20 cellular contexts compared by ENCODE assay signal in genomic region chr11:73989156-73989555, GRCh38. TPM values are rescaled to one million over a fixed set of nuclear protein-coding genes. Genes with fewer than 3 reads are reported as not detected.
DNase-seq lines count a peak whose midpoint lies in the region; ATAC-seq and TF ChIP-seq lines count a peak whose summit lies in the region.
"Had no signal": no experiment of that assay in that cellular context is flagged by ENCODE, and none has a peak within 500 bp of the region (broad histone marks: within the 10 kb centered on the region; RNA-seq: fewer than 3 reads in every experiment).

No MANE protein-coding gene starts in this region.

- POLR2A ChIA-PET in SK-N-SH (lab: Yijun Ruan, JAX) = no interaction called here

- ATAC-seq in SK-N-SH treated with all-trans-retinoic acid at 6 μM for 48 hours (no peak), GM18870 (IDR thresholded peaks at IDR 0.05; ENCODE audit: unreplicated experiment) (no peak), HG03520 (IDR thresholded peaks at IDR 0.05; ENCODE audit: unreplicated experiment) (no peak)
- ATAC-seq: right cardiac atrium; stimulated activated naive CD8-positive, alpha-beta T cell treated with anti-CD3 and anti-CD28 coated beads, Interleukin-15, amount 100 ng/mL, for 72 hours; upper lobe of right lung had no signal

- H3K9me2 ChIP-seq in SK-N-SH = no peaks in the 10 kb centered on the region

- H4K20me1 ChIP-seq in SK-N-SH (ENCODE audit: insufficient read depth) (no peaks in the 10 kb centered on the region), OCI-LY3 (ENCODE audit: insufficient read depth, low read length) (no peaks in the 10 kb centered on the region)

- DNase-seq in SK-N-SH = no peak
- no peak for DNase-seq in GM12865 (ENCODE audit: low read depth)
- DNase-seq in erythroblast (lab: John Stamatoyannopoulos, UW) = peak; percentile 48 to 64
- no peak for DNase-seq in HCEC 1CT
- DNase-seq: activated CD4-positive, alpha-beta T cell treated with anti-CD3 and anti-CD28 coated beads for 4 hours; cortex of kidney; NCI-H1694 treated with DMSO at 0.1 percent for 48 hours; NCI-H345; NK-92 treated with Interleukin-12 subunit alpha and Interleukin-12 subunit beta, amount 100 ng/mL, for 24 hours; nucleus accumbens; right cardiac atrium; SHP77 treated with DMSO at 0.1 percent for 48 hours; stimulated activated naive CD8-positive, alpha-beta T cell treated with anti-CD3 and anti-CD28 coated beads, Interleukin-15, amount 100 ng/mL, for 72 hours had no signal

- no peaks in the 10 kb centered on the region for H3K9me3 ChIP-seq in SK-N-SH
- H3K9me3 ChIP-seq in OCI-LY3 (ENCODE audit: insufficient read depth, low read length) = no peaks in the 10 kb centered on the region
- H3K9me3 ChIP-seq: HAP-1, upper lobe of right lung had no signal

- no peaks in the 10 kb centered on the region for H3K27me3 ChIP-seq in SK-N-SH (ENCODE audit: insufficient read depth)
- H3K27me3 ChIP-seq in OCI-LY3 (ENCODE audit: low read depth, low read length) = no peaks in the 10 kb centered on the region
- H3K27me3 ChIP-seq: upper lobe of right lung had no signal

- H3K4me3 ChIP-seq in SK-N-SH (ENCODE audit: low read depth in 2 of 2, low read length in 1 of 2) (no peak overlapping the region), GM12865 (ENCODE audit: low read depth, low read length) (no peak overlapping the region), OCI-LY3 (ENCODE audit: low read length) (no peak overlapping the region)
- H3K4me3 ChIP-seq: HAP-1, upper lobe of right lung had no signal

- H3K79me2 ChIP-seq in SK-N-SH (ENCODE audit: insufficient read depth) = no peaks in the 10 kb centered on the region
- H3K79me2 ChIP-seq in OCI-LY3 (ENCODE audit: low read length) = no peaks in the 10 kb centered on the region

- CTCF ChIA-PET in SK-N-SH (lab: Yijun Ruan, JAX) = no interaction called here

- H3K36me3 ChIP-seq in SK-N-SH (replicated peaks in 1 of 2; ENCODE audit: control insufficient read depth in 1 of 2, insufficient read depth in 2 of 2, low read length in 1 of 2) (no peaks in the 10 kb centered on the region), OCI-LY3 (replicated peaks; ENCODE audit: low read depth, low read length) (no peaks in the 10 kb centered on the region)
- H3K36me3 ChIP-seq: HAP-1, upper lobe of right lung had no signal

- no peak for TF ChIP-seq POLR2A in erythroblast (IDR thresholded peaks at IDR 0.05; ENCODE audit: low read length)

- no peak overlapping the region for H3K27ac ChIP-seq in SK-N-SH (ENCODE audit: low read depth in 2 of 2, low read length in 1 of 2)
- H3K27ac ChIP-seq in OCI-LY3 (ENCODE audit: low read length) = no peak overlapping the region
- H3K27ac ChIP-seq: upper lobe of right lung had no signal

- no peak for TF ChIP-seq EP300 in SK-N-SH (IDR thresholded peaks at IDR 0.05; ENCODE audit: borderline replicate concordance in 1 of 2, low read depth in 1 of 2, low read length in 1 of 2)

- H2AFZ ChIP-seq in SK-N-SH (ENCODE audit: low read depth) (no peak overlapping the region), OCI-LY3 (ENCODE audit: low read depth, low read length) (no peak overlapping the region)

- 88% methylated on average over 6 of the region's 6 CpGs for WGBS in SK-N-SH (ENCODE audit: low lambda C conversion rate)

- H3K4me2 ChIP-seq in SK-N-SH = no peak overlapping the region
- H3K4me2 ChIP-seq in OCI-LY3 (ENCODE audit: low read length) = 0 out of 2 replicates have a peak overlapping the region, but pooled peaks have one; percentile 0

- H3K4me1 ChIP-seq in SK-N-SH (ENCODE audit: control insufficient read depth in 1 of 2, insufficient read depth in 2 of 2, low read depth in 1 of 2, low read length in 1 of 2) = peaks cover 0 to under 1% of the 10 kb centered on the region in 2 experiments; a peak in 1 of 4 replicates
- peaks cover 69% of the 10 kb centered on the region for H3K4me1 ChIP-seq in OCI-LY3 (ENCODE audit: low read length)
- H3K4me1 ChIP-seq: HAP-1 had no signal

- TF ChIP-seq RAD21 in SK-N-SH (IDR thresholded peaks at IDR 0.05; ENCODE audit: low read length) = no peak

- no peak overlapping the region for H3K9ac ChIP-seq in SK-N-SH
- H3K9ac ChIP-seq in OCI-LY3 (ENCODE audit: low read length) = no peak overlapping the region

- TF ChIP-seq CTCF in SK-N-SH (IDR thresholded peaks at IDR 0.05) (peak; percentile 23; the same call in 1 of the 2 replicates), GM12865 (IDR thresholded peaks at IDR 0.05; ENCODE audit: insufficient read depth, low read depth, low read length, missing control alignments) (peak; percentile 20), OCI-LY3 (IDR thresholded peaks at IDR 0.05; ENCODE audit: low read depth, low read length) (peak; percentile 56)

- H3F3A ChIP-seq in SK-N-SH (replicated peaks; ENCODE audit: insufficient read depth) = no peaks in the 10 kb centered on the region

TF ChIP-seq in SK-N-SH, 30 proteins besides CTCF, POLR2A, EP300 and RAD21:
- TF ChIP-seq ELF1 (IDR thresholded peaks at IDR 0.05) (no peak), FOXM1 (IDR thresholded peaks at IDR 0.05; ENCODE audit: low read depth) (no peak), PBX3 (IDR thresholded peaks at IDR 0.05) (no peak), SMC3 (IDR thresholded peaks at IDR 0.05; ENCODE audit: low read depth, low read length) (no peak)
- TF ChIP-seq, protein P1, sequence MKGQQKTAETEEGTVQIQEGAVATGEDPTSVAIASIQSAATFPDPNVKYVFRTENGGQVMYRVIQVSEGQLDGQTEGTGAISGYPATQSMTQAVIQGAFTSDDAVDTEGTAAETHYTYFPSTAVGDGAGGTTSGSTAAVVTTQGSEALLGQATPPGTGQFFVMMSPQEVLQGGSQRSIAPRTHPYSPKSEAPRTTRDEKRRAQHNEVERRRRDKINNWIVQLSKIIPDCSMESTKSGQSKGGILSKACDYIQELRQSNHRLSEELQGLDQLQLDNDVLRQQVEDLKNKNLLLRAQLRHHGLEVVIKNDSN (IDR thresholded peaks at IDR 0.05; ENCODE audit: borderline replicate concordance, low read depth) = no peak

TF ChIP-seq in SK-N-SH treated with all-trans-retinoic acid at 6 μM for 48 hours, 23 proteins besides CTCF, POLR2A, EP300 and RAD21 (continues in another document):
- TF ChIP-seq ZNF8 (CRISPR knock-in tag; IDR thresholded peaks at IDR 0.05) (no peak), PPARA (CRISPR knock-in tag; IDR thresholded peaks at IDR 0.05; ENCODE audit: borderline replicate concordance) (no peak), CSRNP3 (CRISPR knock-in tag; IDR thresholded peaks at IDR 0.05) (no peak), SNAI2 (CRISPR knock-in tag; IDR thresholded peaks at IDR 0.05) (no peak), CSDC2 (CRISPR knock-in tag; IDR thresholded peaks at IDR 0.05) (no peak), ISL1 (CRISPR knock-in tag; IDR thresholded peaks at IDR 0.05) (no peak), ZNF70 (CRISPR knock-in tag; IDR thresholded peaks at IDR 0.05) (no peak), BACH2 (CRISPR knock-in tag; IDR thresholded peaks at IDR 0.05; ENCODE audit: borderline replicate concordance) (no peak), ZNF565 (CRISPR knock-in tag; conservative IDR thresholded peaks at IDR 0.05; ENCODE audit: low read depth) (no peak), CREB5 (CRISPR knock-in tag; IDR thresholded peaks at IDR 0.05; ENCODE audit: low read depth) (no peak)
- TF ChIP-seq, protein P2, sequence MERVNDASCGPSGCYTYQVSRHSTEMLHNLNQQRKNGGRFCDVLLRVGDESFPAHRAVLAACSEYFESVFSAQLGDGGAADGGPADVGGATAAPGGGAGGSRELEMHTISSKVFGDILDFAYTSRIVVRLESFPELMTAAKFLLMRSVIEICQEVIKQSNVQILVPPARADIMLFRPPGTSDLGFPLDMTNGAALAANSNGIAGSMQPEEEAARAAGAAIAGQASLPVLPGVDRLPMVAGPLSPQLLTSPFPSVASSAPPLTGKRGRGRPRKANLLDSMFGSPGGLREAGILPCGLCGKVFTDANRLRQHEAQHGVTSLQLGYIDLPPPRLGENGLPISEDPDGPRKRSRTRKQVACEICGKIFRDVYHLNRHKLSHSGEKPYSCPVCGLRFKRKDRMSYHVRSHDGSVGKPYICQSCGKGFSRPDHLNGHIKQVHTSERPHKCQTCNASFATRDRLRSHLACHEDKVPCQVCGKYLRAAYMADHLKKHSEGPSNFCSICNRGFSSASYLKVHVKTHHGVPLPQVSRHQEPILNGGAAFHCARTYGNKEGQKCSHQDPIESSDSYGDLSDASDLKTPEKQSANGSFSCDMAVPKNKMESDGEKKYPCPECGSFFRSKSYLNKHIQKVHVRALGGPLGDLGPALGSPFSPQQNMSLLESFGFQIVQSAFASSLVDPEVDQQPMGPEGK (CRISPR knock-in tag; IDR thresholded peaks at IDR 0.05; ENCODE audit: borderline replicate concordance) = no peak

RNA-seq across cellular contexts. Expression of gene UCP2, which starts 6.5 kb away (rescaled TPM):
- 28.5 and 36.0 TPM in 2 replicates for polyA plus RNA-seq in SK-N-SH (2012; rRNA removed)
- 18.0 and 29.1 TPM in 2 replicates for polyA plus RNA-seq in SK-N-SH (2012; cell fraction: cytosol; rRNA removed)
- 14.2 and 16.1 TPM in 2 replicates for polyA plus RNA-seq in SK-N-SH (2012; cell fraction: nucleus; rRNA removed)

RNA-seq across cellular contexts. Expression of gene UCP3, which starts 19.7 kb away (rescaled TPM):
- polyA plus RNA-seq in SK-N-SH (2012; rRNA removed) = 1.2 and 1.4 TPM in 2 replicates
- polyA plus RNA-seq in SK-N-SH (2012; cell fraction: cytosol; rRNA removed) = 0.55 and 0.60 TPM in 2 replicates
- 15.0 and 15.9 TPM in 2 replicates for polyA plus RNA-seq in SK-N-SH (2012; cell fraction: nucleus; rRNA removed)

RNA-seq across cellular contexts. Expression of gene DNAJB13, which starts 38.3 kb away (rescaled TPM):
- polyA plus RNA-seq in SK-N-SH (2012; rRNA removed) = 0.49 and 0.51 TPM in 2 replicates
- 0.26 and 0.28 TPM in 2 replicates for polyA plus RNA-seq in SK-N-SH (2012; cell fraction: cytosol; rRNA removed)
- polyA plus RNA-seq in SK-N-SH (2012; cell fraction: nucleus; rRNA removed) = 1.0 and 2.0 TPM in 2 replicates
- polyA plus RNA-seq: liver, right cardiac atrium had no signal

Comparison
In these comparisons a context has a peak if more than half of its experiments do, and no peak if none do; other contexts are left out.
1. DNase-seq: peak in erythroblast (2 of 2); none in SK-N-SH (single experiment), GM12865 (single experiment) and HCEC 1CT (single experiment).
2. Peak in every context shown above with its lines, with median percentiles within 50 percentile points of each other: CTCF ChIP-seq.